ENCODE assay signal across 21 cellular contexts in the genomic region with DNA sequence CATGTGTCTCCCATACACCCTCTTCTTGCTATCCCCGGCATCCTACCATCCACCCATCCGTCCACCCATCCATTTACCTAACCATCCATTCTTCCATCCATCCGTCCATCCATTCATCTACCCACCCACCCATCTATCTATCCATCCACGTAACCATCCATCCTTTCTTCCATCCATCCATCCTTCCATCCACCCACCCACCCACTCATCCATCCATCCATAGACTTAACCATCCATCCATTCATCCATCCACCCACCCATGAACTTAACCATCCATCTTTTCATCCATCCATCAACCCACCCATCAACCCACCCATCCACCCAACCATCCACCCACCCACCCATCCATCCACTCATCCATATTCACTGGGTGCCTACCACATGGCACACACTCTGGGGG. TPM values are rescaled to one million over a fixed set of nuclear protein-coding genes. Genes with fewer than 3 reads are reported as not detected.
DNase-seq lines count a peak whose midpoint lies in the region; ATAC-seq, FAIRE-seq and TF ChIP-seq lines count a peak whose summit lies in the region.
"Had no signal": no experiment of that assay in that cellular context is flagged by ENCODE, and none has a peak within 500 bp of the region (broad histone marks: within the 10 kb centered on the region; RNA-seq: fewer than 3 reads in every experiment).

No MANE protein-coding gene starts in this region.

- no peak for TF ChIP-seq RAD21 in K562 (CRISPR knock-in tag; conservative IDR thresholded peaks at IDR 0.05 in 1 of 2, IDR thresholded peaks at IDR 0.05 in 1 of 2)

- ATAC-seq in K562 (no peak), GM18868 (IDR thresholded peaks at IDR 0.05; ENCODE audit: unreplicated experiment) (no peak), HG02798 (IDR thresholded peaks at IDR 0.05; ENCODE audit: poor library complexity, unreplicated experiment) (no peak), HG02852 (IDR thresholded peaks at IDR 0.05; ENCODE audit: unreplicated experiment) (no peak)
- ATAC-seq in activated CD4-positive, alpha-beta T cell treated with anti-CD3 and anti-CD28 coated beads for 36 hours: no peak

- no peak overlapping the region for H3K23ac ChIP-seq in mesenchymal stem cell (ENCODE audit: low read length in 2 of 2)

- H2AK5ac ChIP-seq in mesenchymal stem cell (ENCODE audit: low read length, severe bottlenecking): no peak overlapping the region

- in situ Hi-C loops in K562 (cut with MboI): no loop called here

- POLR2A ChIA-PET in K562 (lab: Yijun Ruan, JAX): interaction anchor here (1.0 kb wide), 1 partner anchor 13 kb away, joined by 3 read pairs; no protein-coding TSS in a partner anchor
- POLR2A ChIA-PET in activated CD4-positive, alpha-beta T cell treated with anti-CD3 and anti-CD28 coated beads for 36 hours (lab: Charles Lee): no interaction called here

- TF ChIP-seq POLR2A in GM12891 (IDR thresholded peaks at IDR 0.05; ENCODE audit: low read depth, low read length): no peak
- no peak for TF ChIP-seq POLR2A in K562 (conservative IDR thresholded peaks at IDR 0.05)

- BruUV-seq in K562 (replicated peaks; lab: Mats Ljungman, UMichigan): no TSS peak

- no peaks in the 10 kb centered on the region for H3K9me1 ChIP-seq in K562 (ENCODE audit: control insufficient read depth, insufficient read depth, low read length)

- H3K14ac ChIP-seq in mesenchymal stem cell (ENCODE audit: low read length in 2 of 2): no peak overlapping the region

- H4K8ac ChIP-seq in mesenchymal stem cell (ENCODE audit: low read length): no peak overlapping the region

- H2BK12ac ChIP-seq in mesenchymal stem cell (ENCODE audit: low read length in 2 of 2): peak overlapping the region; percentile 22 to 76

- peak overlapping the region in 1 of 2 experiments; percentile 43 for H3K4ac ChIP-seq in mesenchymal stem cell (ENCODE audit: low read depth in 1 of 2, low read length in 2 of 2)

- H3K9me3 Mint-ChIP-seq in activated CD4-positive, alpha-beta T cell treated with anti-CD3 and anti-CD28 coated beads for 36 hours (ENCODE audit: low read depth): no peaks in the 10 kb centered on the region

- CTCF ChIA-PET in K562 (lab: Yijun Ruan, JAX; ENCODE audit: low intra/inter-chr PET ratio): no interaction called here
- CTCF ChIA-PET in activated CD4-positive, alpha-beta T cell treated with anti-CD3 and anti-CD28 coated beads for 36 hours (lab: Charles Lee): interaction anchor here (1.0 kb wide), 1 partner anchor 320 kb away, joined by 3 read pairs; no protein-coding TSS in a partner anchor

- H3K4me1 Mint-ChIP-seq in activated CD4-positive, alpha-beta T cell treated with anti-CD3 and anti-CD28 coated beads for 36 hours: no peaks in the 10 kb centered on the region

- no peaks in the 10 kb centered on the region for H3K79me2 ChIP-seq in K562 (ENCODE audit: control insufficient read depth, insufficient read depth, low read length)

- H3K79me1 ChIP-seq in mesenchymal stem cell (replicated peaks; ENCODE audit: low read length, poor library complexity, severe bottlenecking): no peaks in the 10 kb centered on the region

- no peaks in the 10 kb centered on the region for H3K27me3 ChIP-seq in K562 (ENCODE audit: control insufficient read depth in 2 of 2, insufficient read depth in 2 of 2, low read length in 2 of 2)
- H3K27me3 ChIP-seq in mesenchymal stem cell (ENCODE audit: control insufficient read depth in 1 of 2, insufficient read depth in 1 of 2, low read length in 2 of 2): no peaks in the 10 kb centered on the region
- H3K27me3 ChIP-seq in stomach smooth muscle (ENCODE audit: control insufficient read depth in 1 of 2, insufficient read depth in 2 of 2, low read length in 2 of 2): no peaks in the 10 kb centered on the region
- H3K27me3 ChIP-seq: BE2C had no signal

- H2BK15ac ChIP-seq in mesenchymal stem cell (ENCODE audit: low read depth, poor library complexity, severe bottlenecking): peak overlapping the region; percentile 28

- H3K27ac ChIP-seq in K562 (ENCODE audit: extremely low read depth, low read depth, low read length): no peak overlapping the region
- no peak overlapping the region for H3K27ac ChIP-seq in mesenchymal stem cell (ENCODE audit: low read length, poor library complexity, severe bottlenecking)
- H3K27ac ChIP-seq in stomach smooth muscle (ENCODE audit: low read length): peak overlapping the region; percentile 77
- H3K27ac ChIP-seq: KMS-11 had no signal

- TF ChIP-seq EP300 in K562 (IDR thresholded peaks at IDR 0.05; ENCODE audit: low read length): no peak

- no peak overlapping the region for H3K4me2 ChIP-seq in K562 (ENCODE audit: insufficient read depth, low read length)
- H3K4me2 ChIP-seq in mesenchymal stem cell (ENCODE audit: low read length, poor library complexity, severe bottlenecking): no peak overlapping the region
- H3K4me2 ChIP-seq: KMS-11 had no signal

- H4K91ac ChIP-seq in mesenchymal stem cell (ENCODE audit: low read length): peak overlapping the region; percentile 83

- no peak overlapping the region for H3K4me3 ChIP-seq in K562
- no peak overlapping the region for H3K4me3 ChIP-seq in mesenchymal stem cell (ENCODE audit: insufficient read depth in 1 of 2, low read depth in 1 of 2, low read length in 2 of 2)
- H3K4me3 ChIP-seq in stomach smooth muscle (ENCODE audit: low read length in 2 of 2): no peak overlapping the region

- no peak for TF ChIP-seq CTCF in K562 (IDR thresholded peaks at IDR 0.05 in 2 of 3, conservative IDR thresholded peaks at IDR 0.05 in 1 of 3; ENCODE audit: insufficient read depth in 2 of 3, low read depth in 1 of 3, low read length in 3 of 3)

- H3K4me1 ChIP-seq in K562 (replicated peaks in 1 of 2; ENCODE audit: control insufficient read depth in 2 of 2, insufficient read depth in 2 of 2, low read length in 2 of 2) (peaks cover 16 to 26% of the 10 kb centered on the region in 2 experiments; a peak in 4 of 5 replicates), mesenchymal stem cell (ENCODE audit: control insufficient read depth, insufficient read depth, low read depth, low read length) (peaks cover 34% of the 10 kb centered on the region), stomach smooth muscle (ENCODE audit: control insufficient read depth, insufficient read depth, low read length) (peaks cover 52% of the 10 kb centered on the region)

- H3K27ac Mint-ChIP-seq in activated CD4-positive, alpha-beta T cell treated with anti-CD3 and anti-CD28 coated beads for 36 hours: no peak overlapping the region

- peaks cover 16% of the 10 kb centered on the region; the same call in 2 of the 3 replicates for H3K36me3 ChIP-seq in K562 (ENCODE audit: control insufficient read depth, insufficient read depth, low read length)
- peaks cover 12 to 39% of the 10 kb centered on the region in 2 experiments for H3K36me3 ChIP-seq in mesenchymal stem cell (ENCODE audit: control insufficient read depth in 1 of 2, insufficient read depth in 2 of 2, low read depth in 1 of 2, low read length in 2 of 2)
- H3K36me3 ChIP-seq in stomach smooth muscle (ENCODE audit: control insufficient read depth in 2 of 2, insufficient read depth in 2 of 2, low read length in 2 of 2): no peaks in the 10 kb centered on the region
- H3K36me3 ChIP-seq: BE2C had no signal

- FAIRE-seq in GM12891 (lab: Jason Lieb, UNC): peak; percentile 61
- FAIRE-seq in K562 (lab: Jason Lieb, UNC): no peak
- FAIRE-seq: D721Med had no signal

- WGBS in K562 (ENCODE audit: insufficient coverage, low coverage, missing lambda C conversion rate): 91% methylated on average over 3 of the region's 4 CpGs
- 97% methylated on average over 4 of the region's 4 CpGs for WGBS in mesenchymal stem cell

- H3K36me3 Mint-ChIP-seq in activated CD4-positive, alpha-beta T cell treated with anti-CD3 and anti-CD28 coated beads for 36 hours (ENCODE audit: low read depth): peaks cover 13% of the 10 kb centered on the region

- H3K9me3 ChIP-seq in K562 (replicated peaks; ENCODE audit: control insufficient read depth, insufficient read depth, low read depth, low read length) (no peaks in the 10 kb centered on the region), mesenchymal stem cell (ENCODE audit: control insufficient read depth, low read length) (no peaks in the 10 kb centered on the region), stomach smooth muscle (ENCODE audit: control insufficient read depth in 2 of 2, low read length in 2 of 2) (no peaks in the 10 kb centered on the region)
- H3K9me3 ChIP-seq: BE2C had no signal

- H2AFZ ChIP-seq in K562 (ENCODE audit: low read depth, low read length) (no peak overlapping the region), mesenchymal stem cell (ENCODE audit: low read depth, low read length) (no peak overlapping the region)

- intact Hi-C loops in K562 (cut with micrococcal nuclease): no loop called here
- intact Hi-C loops in activated CD4-positive, alpha-beta T cell treated with anti-CD3 and anti-CD28 coated beads for 36 hours (cut with DNase I, micrococcal nuclease): no loop called here

- H3K27me3 Mint-ChIP-seq in activated CD4-positive, alpha-beta T cell treated with anti-CD3 and anti-CD28 coated beads for 36 hours: no peaks in the 10 kb centered on the region

- H2BK120ac ChIP-seq in mesenchymal stem cell (ENCODE audit: low read depth, low read length): no peak overlapping the region

- H2BK5ac ChIP-seq in mesenchymal stem cell (ENCODE audit: low read depth, low read length, poor library complexity, severe bottlenecking): no peak overlapping the region

- H3K9ac ChIP-seq in K562 (ENCODE audit: insufficient read depth in 1 of 2, low read depth in 2 of 2, low read length in 2 of 2): no peak overlapping the region
- no peak overlapping the region for H3K9ac ChIP-seq in mesenchymal stem cell (ENCODE audit: low read length)
- no peak overlapping the region for H3K9ac ChIP-seq in stomach smooth muscle (ENCODE audit: low read length in 2 of 2)
- H3K9ac ChIP-seq: KMS-11 had no signal

- no peak overlapping the region for H3K4me3 Mint-ChIP-seq in activated CD4-positive, alpha-beta T cell treated with anti-CD3 and anti-CD28 coated beads for 36 hours

- peaks cover 6% of the 10 kb centered on the region for H4K20me1 ChIP-seq in K562 (replicated peaks; ENCODE audit: control insufficient read depth, insufficient read depth, low read length)

- peak overlapping the region in 1 of 2 experiments; percentile 93 for H3K18ac ChIP-seq in mesenchymal stem cell (ENCODE audit: low read depth in 1 of 2, low read length in 2 of 2)

- DNase-seq in GM12891 (ENCODE audit: insufficient read length, low spot score) (no peak), K562 (ENCODE audit: extremely low read depth in 1 of 4, low spot score in 3 of 4) (no peak), mesenchymal stem cell (no peak)
- no peak for DNase-seq in activated CD4-positive, alpha-beta T cell treated with anti-CD3 and anti-CD28 coated beads for 36 hours
- DNase-seq: 8988T, ACHN, BE2C, GOT3, HCEC 1CT, MM.1S, NCI-H1694 treated with DMSO at 0.1 percent for 48 hours, NCI-H2081, NCI-H2227 treated with DMSO at 0.1 percent for 48 hours, NCI-H526 treated with DMSO at 0.1 percent for 48 hours, SHP77 had no signal

RNA-seq across cellular contexts. Expression of gene CDC42EP2, which starts 10.6 kb away (rescaled TPM):
- 0.32 TPM for polyA plus RNA-seq in GM12891 (2012; ENCODE audit: low read depth, missing spikeins)
- total RNA-seq in K562 (2011; cell fraction: chromatin; rRNA removed; ENCODE audit: low replicate concordance): 5.1 and 29.5 TPM in 2 replicates
- 17.6 and 26.3 TPM in 2 replicates for total RNA-seq in K562 (2011; cell fraction: nucleolus; rRNA removed)
- total RNA-seq in K562 (2011; cell fraction: nucleoplasm; rRNA removed): 11.7 and 13.1 TPM in 2 replicates
- total RNA-seq in K562 (2014; rRNA removed) (0.54 and 2.6 TPM in 2 replicates), K562 (2014; rRNA removed; fragmentation: Illumina TruSeq; extraction: Trizol) (0.29 TPM in 1 of 2 replicates, not detected in the other), K562 (2015; rRNA removed; fragmentation: Illumina TruSeq; extraction: Trizol) (0.79 and 1.3 TPM in 2 replicates), K562 (2021) (2.1 and 3.5 TPM in 2 replicates)
- polyA plus RNA-seq in K562 (2011; rRNA removed) (0.45 and 1.9 TPM in 2 replicates), K562 (2014; fragmentation: Illumina TruSeq; extraction: Trizol) (2.9 and 5.4 TPM in 2 replicates), K562 (2014; fragmentation: Nextera tagmentation; extraction: Ambion mirVana) (under 1 TPM; 0.27 to 0.52 TPM), K562 (2014; rRNA removed) (1.1 and 1.5 TPM in 2 replicates)
- 0.68 and 3.8 TPM in 2 replicates for polyA plus RNA-seq in K562 (2011; cell fraction: cytosol; rRNA removed)
- 3.4 and 6.9 TPM in 2 replicates for polyA plus RNA-seq in K562 (2011; cell fraction: nucleus; rRNA removed)
- 2.2 and 4.8 TPM in 2 replicates for polyA plus RNA-seq in K562 (2012)
- 0.53 and 1.1 TPM in 2 replicates for polyA minus RNA-seq in K562 (2011; rRNA and poly(A)+ RNA removed)
- polyA minus RNA-seq in K562 (2011; cell fraction: cytosol; rRNA and poly(A)+ RNA removed): 1.3 and 2.0 TPM in 2 replicates
- polyA minus RNA-seq in K562 (2011; cell fraction: nucleus; rRNA and poly(A)+ RNA removed): 3.1 and 5.8 TPM in 2 replicates
- 22.3 TPM for polyA plus RNA-seq in mesenchymal stem cell (2013, experiment 1 of 2)
- 21.3 TPM for polyA plus RNA-seq in mesenchymal stem cell (2013, experiment 2 of 2)
- total RNA-seq in activated CD4-positive, alpha-beta T cell treated with anti-CD3 and anti-CD28 coated beads for 36 hours: under 1 TPM; 0.91 to 0.93 TPM

RNA-seq across cellular contexts. Expression of gene DPF2, which starts 29.5 kb away (rescaled TPM):
- 29.9 TPM for polyA plus RNA-seq in GM12891 (2012; ENCODE audit: low read depth, missing spikeins)
- total RNA-seq in K562 (2011; cell fraction: chromatin; rRNA removed; ENCODE audit: low replicate concordance): 75.3 and 142 TPM in 2 replicates
- total RNA-seq in K562 (2011; cell fraction: nucleolus; rRNA removed): 65.5 and 74.9 TPM in 2 replicates
- total RNA-seq in K562 (2011; cell fraction: nucleoplasm; rRNA removed): 76.9 and 80.5 TPM in 2 replicates
- total RNA-seq in K562 (2014; rRNA removed) (34.4 and 44.0 TPM in 2 replicates), K562 (2014; rRNA removed; fragmentation: Illumina TruSeq; extraction: Trizol) (28.1 and 29.3 TPM in 2 replicates), K562 (2015; rRNA removed; fragmentation: Illumina TruSeq; extraction: Trizol) (41.0 and 41.1 TPM in 2 replicates), K562 (2021) (74.6 and 76.3 TPM in 2 replicates)
- polyA plus RNA-seq in K562 (2011; rRNA removed) (29.7 and 40.3 TPM in 2 replicates), K562 (2014; fragmentation: Illumina TruSeq; extraction: Trizol) (65.0 and 81.7 TPM in 2 replicates), K562 (2014; fragmentation: Nextera tagmentation; extraction: Ambion mirVana) (10 to 100 TPM; 15.6 to 33.2 TPM), K562 (2014; rRNA removed) (33.2 and 35.6 TPM in 2 replicates)
- 44.3 and 45.4 TPM in 2 replicates for polyA plus RNA-seq in K562 (2011; cell fraction: cytosol; rRNA removed)
- polyA plus RNA-seq in K562 (2011; cell fraction: nucleus; rRNA removed): 64.8 and 70.4 TPM in 2 replicates
- polyA plus RNA-seq in K562 (2012): 54.9 and 55.8 TPM in 2 replicates
- polyA minus RNA-seq in K562 (2011; rRNA and poly(A)+ RNA removed): 31.7 and 32.1 TPM in 2 replicates
- polyA minus RNA-seq in K562 (2011; cell fraction: cytosol; rRNA and poly(A)+ RNA removed): 25.4 and 35.7 TPM in 2 replicates
- 21.1 and 35.7 TPM in 2 replicates for polyA minus RNA-seq in K562 (2011; cell fraction: nucleus; rRNA and poly(A)+ RNA removed)
- 52.4 TPM for polyA plus RNA-seq in mesenchymal stem cell (2013, experiment 1 of 2)
- polyA plus RNA-seq in mesenchymal stem cell (2013, experiment 2 of 2): 46.0 TPM
- 10 to 100 TPM; 67.5 to 69.0 TPM for total RNA-seq in activated CD4-positive, alpha-beta T cell treated with anti-CD3 and anti-CD28 coated beads for 36 hours

RNA-seq across cellular contexts. Expression of gene POLA2, which starts 42.3 kb away (rescaled TPM):
- polyA plus RNA-seq in GM12891 (2012; ENCODE audit: low read depth, missing spikeins): 31.6 TPM
- total RNA-seq in K562 (2011; cell fraction: chromatin; rRNA removed; ENCODE audit: low replicate concordance): 265 and 326 TPM in 2 replicates
- 95.2 and 116 TPM in 2 replicates for total RNA-seq in K562 (2011; cell fraction: nucleolus; rRNA removed)
- total RNA-seq in K562 (2011; cell fraction: nucleoplasm; rRNA removed): 147 and 156 TPM in 2 replicates
- total RNA-seq in K562 (2014; rRNA removed) (35.0 and 37.1 TPM in 2 replicates), K562 (2014; rRNA removed; fragmentation: Illumina TruSeq; extraction: Trizol) (49.4 and 50.7 TPM in 2 replicates), K562 (2015; rRNA removed; fragmentation: Illumina TruSeq; extraction: Trizol) (47.5 and 52.5 TPM in 2 replicates), K562 (2021) (43.2 and 46.7 TPM in 2 replicates)
- polyA plus RNA-seq in K562 (2011; rRNA removed) (114 and 134 TPM in 2 replicates), K562 (2014; fragmentation: Illumina TruSeq; extraction: Trizol) (92.7 and 113 TPM in 2 replicates), K562 (2014; fragmentation: Nextera tagmentation; extraction: Ambion mirVana) (1 to 10 TPM; 2.7 to 5.6 TPM), K562 (2014; rRNA removed) (44.4 and 52.8 TPM in 2 replicates)
- polyA plus RNA-seq in K562 (2011; cell fraction: cytosol; rRNA removed): 93.4 and 98.1 TPM in 2 replicates
- 150 and 166 TPM in 2 replicates for polyA plus RNA-seq in K562 (2011; cell fraction: nucleus; rRNA removed)
- 38.7 and 48.5 TPM in 2 replicates for polyA plus RNA-seq in K562 (2012)
- 120 and 125 TPM in 2 replicates for polyA minus RNA-seq in K562 (2011; rRNA and poly(A)+ RNA removed)
- 44.7 and 51.1 TPM in 2 replicates for polyA minus RNA-seq in K562 (2011; cell fraction: cytosol; rRNA and poly(A)+ RNA removed)
- 49.7 and 85.1 TPM in 2 replicates for polyA minus RNA-seq in K562 (2011; cell fraction: nucleus; rRNA and poly(A)+ RNA removed)
- 2.6 TPM for polyA plus RNA-seq in mesenchymal stem cell (2013, experiment 1 of 2)
- 3.4 TPM for polyA plus RNA-seq in mesenchymal stem cell (2013, experiment 2 of 2)
- 10 to 100 TPM; 63.1 to 83.3 TPM for total RNA-seq in activated CD4-positive, alpha-beta T cell treated with anti-CD3 and anti-CD28 coated beads for 36 hours

RNA-seq across cellular contexts. Expression of gene TIGD3, which starts 50.4 kb away (rescaled TPM):
- 0.53 TPM for polyA plus RNA-seq in GM12891 (2012; ENCODE audit: low read depth, missing spikeins)
- 0.79 and 1.5 TPM in 2 replicates for total RNA-seq in K562 (2011; cell fraction: chromatin; rRNA removed; ENCODE audit: low replicate concordance)
- 1.4 and 1.5 TPM in 2 replicates for total RNA-seq in K562 (2011; cell fraction: nucleolus; rRNA removed)
- total RNA-seq in K562 (2011; cell fraction: nucleoplasm; rRNA removed): 0.38 and 0.95 TPM in 2 replicates
- total RNA-seq in K562 (2014; rRNA removed): 1.3 and 2.1 TPM in 2 replicates
- total RNA-seq in K562 (2014; rRNA removed; fragmentation: Illumina TruSeq; extraction: Trizol): 0.29 and 0.44 TPM in 2 replicates
- total RNA-seq in K562 (2015; rRNA removed; fragmentation: Illumina TruSeq; extraction: Trizol): 0.65 and 0.75 TPM in 2 replicates
- total RNA-seq in K562 (2021): 0.81 and 1.3 TPM in 2 replicates
- polyA plus RNA-seq in K562 (2011; rRNA removed): 0.39 and 0.56 TPM in 2 replicates
- 0.53 and 1.1 TPM in 2 replicates for polyA plus RNA-seq in K562 (2011; cell fraction: cytosol; rRNA removed)
- polyA plus RNA-seq in K562 (2011; cell fraction: nucleus; rRNA removed): 0.79 and 1.1 TPM in 2 replicates
- polyA plus RNA-seq in K562 (2012): 1.0 and 1.8 TPM in 2 replicates
- polyA plus RNA-seq in K562 (2014; fragmentation: Illumina TruSeq; extraction: Trizol): 0.49 and 0.64 TPM in 2 replicates
- under 1 TPM; 0.06 to 0.08 TPM for polyA plus RNA-seq in K562 (2014; fragmentation: Nextera tagmentation; extraction: Ambion mirVana)
- 0.61 and 0.98 TPM in 2 replicates for polyA plus RNA-seq in K562 (2014; rRNA removed)
- polyA minus RNA-seq in K562 (2011; rRNA and poly(A)+ RNA removed): 0.12 and 0.25 TPM in 2 replicates
- polyA minus RNA-seq in K562 (2011; cell fraction: cytosol; rRNA and poly(A)+ RNA removed): 0.64 TPM in 1 of 2 replicates, not detected in the other
- polyA minus RNA-seq in K562 (2011; cell fraction: nucleus; rRNA and poly(A)+ RNA removed): 0.67 and 0.81 TPM in 2 replicates
- 0.06 TPM for polyA plus RNA-seq in mesenchymal stem cell (2013, experiment 1 of 2)
- 0.05 TPM for polyA plus RNA-seq in mesenchymal stem cell (2013, experiment 2 of 2)
- 1 to 10 TPM in 1 of 2 experiments, under 1 TPM in 1; 0.58 to 1.1 TPM for total RNA-seq in activated CD4-positive, alpha-beta T cell treated with anti-CD3 and anti-CD28 coated beads for 36 hours
